Comparison of ENCODE assay signal across 8 cellular contexts in genomic region chr5:91280942-91281269, GRCh38.
DNase-seq lines count a peak whose midpoint lies in the region; ATAC-seq, FAIRE-seq and TF ChIP-seq lines count a peak whose summit lies in the region.

No MANE protein-coding gene starts in this region.

- ATAC-seq in activated CD8-positive, alpha-beta memory T cell treated with anti-CD3 and anti-CD28 coated beads, Interleukin-2, amount 10 ng/mL, durations not matched to agents 7 days and 5 days = no peak
- ATAC-seq in HG02798 (IDR thresholded peaks at IDR 0.05; ENCODE audit: poor library complexity, unreplicated experiment) (no peak), HG03457 (IDR thresholded peaks at IDR 0.05; ENCODE audit: unreplicated experiment) (no peak)

- peaks cover 9% of the 10 kb centered on the region for H3K9me3 Mint-ChIP-seq in activated CD8-positive, alpha-beta memory T cell treated with anti-CD3 and anti-CD28 coated beads, Interleukin-2, amount 10 ng/mL, durations not matched to agents 7 days and 5 days (ENCODE audit: low read depth)
- H3K9me3 Mint-ChIP-seq in progenitor cell of endocrine pancreas (ENCODE audit: low read depth) = peaks cover 8% of the 10 kb centered on the region

- peaks cover 27% of the 10 kb centered on the region for H3K4me1 Mint-ChIP-seq in activated CD8-positive, alpha-beta memory T cell treated with anti-CD3 and anti-CD28 coated beads, Interleukin-2, amount 10 ng/mL, durations not matched to agents 7 days and 5 days
- peaks cover 6% of the 10 kb centered on the region for H3K4me1 Mint-ChIP-seq in progenitor cell of endocrine pancreas (ENCODE audit: low read depth)

- TF ChIP-seq CTCF in progenitor cell of endocrine pancreas (IDR thresholded peaks at IDR 0.05; ENCODE audit: unreplicated experiment) = no peak

- H3K27ac Mint-ChIP-seq in activated CD8-positive, alpha-beta memory T cell treated with anti-CD3 and anti-CD28 coated beads, Interleukin-2, amount 10 ng/mL, durations not matched to agents 7 days and 5 days = peak overlapping the region; percentile 96
- H3K27ac Mint-ChIP-seq in progenitor cell of endocrine pancreas = peak overlapping the region; percentile 94

- DNase-seq in activated CD8-positive, alpha-beta memory T cell treated with anti-CD3 and anti-CD28 coated beads, Interleukin-2, amount 10 ng/mL, durations not matched to agents 7 days and 5 days = no peak
- no peak for DNase-seq in activated CD8-positive, alpha-beta memory T cell treated with anti-CD3 and anti-CD28 coated beads, Interleukin-2, amount 50 U/mL, for 4 hours
- DNase-seq in NAMALWA (ENCODE audit: low spot score) = peak; percentile 18
- DNase-seq in progenitor cell of endocrine pancreas (ENCODE audit: low spot score, unreplicated experiment) = no peak
- DNase-seq in NCI-H510A treated with DMSO at 0.1 percent for 48 hours (lab: John Stamatoyannopoulos, UW) = no peak

- H3K36me3 Mint-ChIP-seq in activated CD8-positive, alpha-beta memory T cell treated with anti-CD3 and anti-CD28 coated beads, Interleukin-2, amount 10 ng/mL, durations not matched to agents 7 days and 5 days = peaks cover 21% of the 10 kb centered on the region
- peaks cover 1% of the 10 kb centered on the region for H3K36me3 Mint-ChIP-seq in progenitor cell of endocrine pancreas (ENCODE audit: insufficient read depth)

- peak overlapping the region; percentile 83 for H3K4me3 Mint-ChIP-seq in activated CD8-positive, alpha-beta memory T cell treated with anti-CD3 and anti-CD28 coated beads, Interleukin-2, amount 10 ng/mL, durations not matched to agents 7 days and 5 days
- peak overlapping the region; percentile 78 for H3K4me3 Mint-ChIP-seq in progenitor cell of endocrine pancreas (ENCODE audit: low read depth)

- peak; percentile 15 for FAIRE-seq in endometrium (lab: Jason Lieb, UNC)

- peaks cover 3% of the 10 kb centered on the region for H3K27me3 Mint-ChIP-seq in activated CD8-positive, alpha-beta memory T cell treated with anti-CD3 and anti-CD28 coated beads, Interleukin-2, amount 10 ng/mL, durations not matched to agents 7 days and 5 days
- H3K27me3 Mint-ChIP-seq in progenitor cell of endocrine pancreas = peaks cover 14% of the 10 kb centered on the region

- CTCF ChIA-PET in activated CD8-positive, alpha-beta memory T cell treated with anti-CD3 and anti-CD28 coated beads, Interleukin-2, amount 10 ng/mL, durations not matched to agents 7 days and 5 days (lab: Charles Lee) = interaction anchor here (0.7 to 3.5 kb wide), 8 partner anchors 9 to 104 kb away, joined by 3 to 28 read pairs (median 10); partner anchors contain the start of gene ARRDC3
